Comparison of ENCODE assay signal across 24 cellular contexts in genomic region chr2:129504646-129505045, GRCh38.
DNase-seq lines count a peak whose midpoint lies in the region; ATAC-seq, FAIRE-seq and TF ChIP-seq lines count a peak whose summit lies in the region.
"Had no signal": no experiment of that assay in that cellular context is flagged by ENCODE, and none has a peak within 500 bp of the region (broad histone marks: within the 10 kb centered on the region; RNA-seq: fewer than 3 reads in every experiment).

No MANE protein-coding gene starts in this region.

- FAIRE-seq in bronchial epithelial cell (lab: Jason Lieb, UNC): no peak
- FAIRE-seq: A549, D721Med, G401.6, GM12891, GM19239 had no signal

- no peak overlapping the region for H3K4me3 Mint-ChIP-seq in MCF 10A (ENCODE audit: unreplicated experiment)
- H3K4me3 Mint-ChIP-seq: B cell; CD4-positive, alpha-beta T cell; CD8-positive, alpha-beta T cell had no signal

- ATAC-seq in foreskin keratinocyte (peak; percentile 78), GM19324 (IDR thresholded peaks at IDR 0.05; ENCODE audit: low FRiP score, unreplicated experiment) (no peak)
- ATAC-seq: A549; CD8-positive, alpha-beta T cell had no signal

- H3K27ac Mint-ChIP-seq in MCF 10A (ENCODE audit: low read depth, unreplicated experiment): no peak overlapping the region
- H3K27ac Mint-ChIP-seq: B cell; CD4-positive, alpha-beta T cell; CD8-positive, alpha-beta T cell had no signal

- peak; percentile 23 for DNase-seq in MCF 10A (ENCODE audit: unreplicated experiment)
- no peak for DNase-seq in mammary epithelial cell
- peak; percentile 26 for DNase-seq in RWPE1 (ENCODE audit: low spot score)
- DNase-seq in bronchial epithelial cell (ENCODE audit: low read depth): peak; percentile 52
- peak in 1 of 2 donors; percentile 30 for DNase-seq in foreskin keratinocyte
- DNase-seq in COR-L47 (lab: John Stamatoyannopoulos, UW): no peak
- DNase-seq in putamen (ENCODE audit: low spot score): no peak
- DNase-seq: AML-193; Caco-2; Calu3; CD4-positive, alpha-beta T cell; CD8-positive, alpha-beta T cell; DMS79 treated with DMSO at 0.1 percent for 48 hours; GF-D8 had no signal

- H3K4me3 ChIP-seq in mammary epithelial cell (replicated peaks in 1 of 3; ENCODE audit: insufficient read depth in 1 of 3, low read depth in 2 of 3, low read length in 3 of 3) (no peak overlapping the region), bronchial epithelial cell (ENCODE audit: low read depth, low read length) (no peak overlapping the region)
- H3K4me3 ChIP-seq: A549; BLaER1 treated with 17β-estradiol and CSF1 and Interleukin-3, amounts not matched to agents 10 nM and 100 nM had no signal

- H3K27ac ChIP-seq in mammary epithelial cell (ENCODE audit: insufficient read depth, low read depth, low read length): no peak overlapping the region
- H3K27ac ChIP-seq in RWPE1: no peak overlapping the region
- H3K27ac ChIP-seq in foreskin keratinocyte: no peak overlapping the region
- H3K27ac ChIP-seq: 22Rv1, A549, C4-2B had no signal

- intact Hi-C loops in MCF 10A (cut with micrococcal nuclease) (no loop called here), mammary epithelial cell (cut with micrococcal nuclease) (no loop called here)

- peaks cover 12% of the 10 kb centered on the region for H3K9me3 Mint-ChIP-seq in MCF 10A (ENCODE audit: unreplicated experiment)

- H3K4me1 ChIP-seq in mammary epithelial cell (ENCODE audit: insufficient read depth, low read length) (no peaks in the 10 kb centered on the region), foreskin keratinocyte (no peaks in the 10 kb centered on the region)
- H3K4me1 ChIP-seq: A549, Caco-2 had no signal

- H3K27me3 Mint-ChIP-seq in MCF 10A (ENCODE audit: insufficient read depth, unreplicated experiment): no peaks in the 10 kb centered on the region

- H2AFZ ChIP-seq in mammary epithelial cell (ENCODE audit: low read depth, low read length): no peak overlapping the region

- no peaks in the 10 kb centered on the region for H3K9me3 ChIP-seq in mammary epithelial cell (replicated peaks; ENCODE audit: insufficient read depth, low read length)
- H3K9me3 ChIP-seq: A549, Caco-2 had no signal

- dilution Hi-C loops in mammary epithelial cell (cut with HindIII; ENCODE audit: low sequenced_read_pairs): no loop called here

- H3K9ac ChIP-seq in mammary epithelial cell (ENCODE audit: insufficient read depth, low read length): no peak overlapping the region
- H3K9ac ChIP-seq: BLaER1 treated with 17β-estradiol and CSF1 and Interleukin-3, amounts not matched to agents 10 nM and 100 nM had no signal

- 19% methylated on average over 3 of the region's 3 CpGs for WGBS in mammary epithelial cell (ENCODE audit: low coverage, missing lambda C conversion rate)

- no TSS peak for BruUV-seq in MCF 10A (replicated peaks; lab: Mats Ljungman, UMichigan)
- no TSS peak for BruUV-seq in mammary epithelial cell (replicated peaks; lab: Mats Ljungman, UMichigan)

- no peaks in the 10 kb centered on the region for H3K79me2 ChIP-seq in mammary epithelial cell (ENCODE audit: insufficient read depth, low read length)

- no peaks in the 10 kb centered on the region for H3K27me3 ChIP-seq in mammary epithelial cell (ENCODE audit: insufficient read depth, low read length)
- no peaks in the 10 kb centered on the region for H3K27me3 ChIP-seq in bronchial epithelial cell (ENCODE audit: control insufficient read depth, insufficient read depth, low read length)
- no peaks in the 10 kb centered on the region for H3K27me3 ChIP-seq in foreskin keratinocyte
- H3K27me3 ChIP-seq: BLaER1 treated with 17β-estradiol and CSF1 and Interleukin-3, amounts not matched to agents 10 nM and 100 nM had no signal

- peaks cover 4% of the 10 kb centered on the region for H3K4me1 Mint-ChIP-seq in MCF 10A (ENCODE audit: insufficient read depth, unreplicated experiment)
- H3K4me1 Mint-ChIP-seq: B cell had no signal

- no peaks in the 10 kb centered on the region for H3K36me3 Mint-ChIP-seq in MCF 10A (ENCODE audit: insufficient read depth, unreplicated experiment)
- H3K36me3 Mint-ChIP-seq: CD8-positive, alpha-beta T cell had no signal

- TF ChIP-seq CTCF in MCF 10A (IDR thresholded peaks at IDR 0.05; ENCODE audit: unreplicated experiment) (no peak), mammary epithelial cell (conservative IDR thresholded peaks at IDR 0.05 in 1 of 2, IDR thresholded peaks at IDR 0.05 in 1 of 2; ENCODE audit: extremely low read depth in 1 of 2, insufficient read depth in 1 of 2, low read depth in 1 of 2, low read length in 2 of 2) (no peak), RWPE1 (conservative IDR thresholded peaks at IDR 0.05; ENCODE audit: low read depth) (no peak), bronchial epithelial cell (IDR thresholded peaks at IDR 0.05; ENCODE audit: insufficient read depth, low read length, severe bottlenecking) (no peak), foreskin keratinocyte (conservative IDR thresholded peaks at IDR 0.05) (no peak)

- H4K20me1 ChIP-seq in mammary epithelial cell (ENCODE audit: insufficient read depth, low read length): no peaks in the 10 kb centered on the region
- H4K20me1 ChIP-seq: BLaER1 treated with 17β-estradiol and CSF1 and Interleukin-3, amounts not matched to agents 10 nM and 100 nM had no signal

- H3K4me2 ChIP-seq in mammary epithelial cell (ENCODE audit: insufficient read depth, low read depth, low read length): no peak overlapping the region
- H3K4me2 ChIP-seq: A549 had no signal

- POLR2A ChIA-PET in MCF 10A (lab: Yijun Ruan, JAX): interaction anchor here (0.7 kb wide), 1 partner anchor 54 kb away, joined by 3 read pairs; no protein-coding TSS in a partner anchor
- POLR2A ChIA-PET in RWPE1 (lab: Yijun Ruan, JAX; ENCODE audit: low non-redundant PET): no interaction called here

- no peaks in the 10 kb centered on the region for H3K36me3 ChIP-seq in mammary epithelial cell (ENCODE audit: insufficient read depth, low read length)
- H3K36me3 ChIP-seq in bronchial epithelial cell (ENCODE audit: control insufficient read depth, insufficient read depth, low read length): no peaks in the 10 kb centered on the region
- H3K36me3 ChIP-seq: BLaER1 treated with 17β-estradiol and CSF1 and Interleukin-3, amounts not matched to agents 10 nM and 100 nM had no signal

- CTCF ChIA-PET in MCF 10A (lab: Yijun Ruan, JAX) (no interaction called here), mammary epithelial cell (lab: Charles Lee; ENCODE audit: low non-redundant PET) (no interaction called here), RWPE1 (lab: Yijun Ruan, JAX) (interaction anchor here (0.7 kb wide), 1 partner anchor 208 kb away, joined by 3 read pairs; no protein-coding TSS in a partner anchor)

- in situ Hi-C loops in mammary epithelial cell (cut with MboI; ENCODE audit: low sequenced_read_pairs in 2 of 2): no loop called here

Comparison
In these comparisons a context has a peak if more than half of its experiments do, and no peak if none do; other contexts are left out.
1. DNase-seq: peak in MCF 10A (single experiment), RWPE1 (single experiment) and bronchial epithelial cell (single experiment); none in mammary epithelial cell (single experiment), COR-L47 (single experiment) and putamen (single experiment).